ENCODE assay signal across 16 cellular contexts in the genomic region with DNA sequence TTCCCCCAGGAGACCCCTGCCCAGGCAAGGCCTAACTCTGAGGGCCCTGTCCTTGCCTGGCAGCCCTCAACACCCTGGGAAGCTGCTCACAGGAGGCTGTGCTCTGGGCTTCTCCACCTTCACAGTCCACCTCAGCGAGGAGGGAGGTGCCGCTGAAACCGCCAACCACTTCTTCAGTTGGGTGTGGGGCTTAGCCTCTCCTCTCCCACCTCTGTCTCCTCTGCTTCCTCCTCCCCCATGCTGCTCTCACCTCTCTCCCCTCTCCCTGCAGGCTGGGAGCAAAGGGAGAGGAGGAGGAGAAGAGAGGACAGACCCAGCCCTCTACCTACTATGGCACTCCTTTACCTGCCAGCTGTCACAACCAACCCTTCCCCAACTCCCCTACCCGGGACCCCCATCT.
"Had no signal": no experiment of that assay in that cellular context is flagged by ENCODE, and none has a peak within 500 bp of the region (broad histone marks: within the 10 kb centered on the region; RNA-seq: fewer than 3 reads in every experiment).

No MANE protein-coding gene starts in this region.

- H3K4me1 ChIP-seq: foreskin keratinocyte, uterus had no signal

- H3K27me3 ChIP-seq: body of pancreas, pancreas, uterus had no signal

- ATAC-seq: body of pancreas, foreskin keratinocyte, pancreas had no signal

- H3K4me3 ChIP-seq: body of pancreas, pancreas, tibial artery, uterus had no signal

- H3K27ac ChIP-seq: body of pancreas, foreskin keratinocyte, pancreas, tibial artery, uterus had no signal

- DNase-seq: activated CD4-positive, alpha-beta T cell treated with anti-CD3 and anti-CD28 coated beads, Interleukin-2, amount 10 ng/mL, durations not matched to agents 7 days and 5 days; activated CD4-positive, CD25-positive, alpha-beta regulatory T cell; activated naive CD4-positive, alpha-beta T cell treated with anti-CD3 and anti-CD28 coated beads, Interleukin-2, amount 10 ng/mL, durations not matched to agents 7 days and 5 days; activated T-cell treated with anti-CD3 and anti-CD28 coated beads for 4 hours; amygdala; body of pancreas; cortex of kidney; effector CD4-positive, alpha-beta T cell; foreskin keratinocyte; immature natural killer cell; stimulated activated CD4-positive, alpha-beta T cell treated with anti-CD3 and anti-CD28 coated beads, Interleukin-12 subunit alpha, Interleukin-12 subunit beta, amount 100 ng/mL, for 4 hours; stimulated activated CD4-positive, alpha-beta T cell treated with anti-CD3 and anti-CD28 coated beads, Interleukin-2, amount 100 ng/mL, for 24 hours; uterus had no signal

- H3K36me3 ChIP-seq: uterus had no signal

- H3K9me3 Mint-ChIP-seq: activated CD4-positive, alpha-beta T cell treated with anti-CD3 and anti-CD28 coated beads, Interleukin-2, amount 10 ng/mL, durations not matched to agents 7 days and 5 days; activated naive CD4-positive, alpha-beta T cell treated with anti-CD3 and anti-CD28 coated beads, Interleukin-2, amount 10 ng/mL, durations not matched to agents 7 days and 5 days; immature natural killer cell; stimulated activated effector memory CD8-positive, alpha-beta T cell treated with anti-CD3 and anti-CD28 coated beads, Interleukin-12 subunit alpha, Interleukin-12 subunit beta, amount 100 ng/mL, for 72 hours had no signal

- H3K4me3 Mint-ChIP-seq: activated CD4-positive, alpha-beta T cell treated with anti-CD3 and anti-CD28 coated beads, Interleukin-2, amount 10 ng/mL, durations not matched to agents 7 days and 5 days; activated naive CD4-positive, alpha-beta T cell treated with anti-CD3 and anti-CD28 coated beads, Interleukin-2, amount 10 ng/mL, durations not matched to agents 7 days and 5 days; immature natural killer cell; stimulated activated effector memory CD8-positive, alpha-beta T cell treated with anti-CD3 and anti-CD28 coated beads, Interleukin-12 subunit alpha, Interleukin-12 subunit beta, amount 100 ng/mL, for 72 hours had no signal

- FAIRE-seq: pancreas had no signal

- H3K9me3 ChIP-seq: body of pancreas, pancreas, tibial artery, uterus had no signal

- H3K27ac Mint-ChIP-seq: activated CD4-positive, alpha-beta T cell treated with anti-CD3 and anti-CD28 coated beads, Interleukin-2, amount 10 ng/mL, durations not matched to agents 7 days and 5 days; activated naive CD4-positive, alpha-beta T cell treated with anti-CD3 and anti-CD28 coated beads, Interleukin-2, amount 10 ng/mL, durations not matched to agents 7 days and 5 days; immature natural killer cell; stimulated activated effector memory CD8-positive, alpha-beta T cell treated with anti-CD3 and anti-CD28 coated beads, Interleukin-12 subunit alpha, Interleukin-12 subunit beta, amount 100 ng/mL, for 72 hours had no signal
